20 cellular contexts compared by ENCODE assay signal in genomic region chr4:134070174-134070573, GRCh38.
DNase-seq lines count a peak whose midpoint lies in the region; ATAC-seq, FAIRE-seq and TF ChIP-seq lines count a peak whose summit lies in the region.
"Had no signal": no experiment of that assay in that cellular context is flagged by ENCODE, and none has a peak within 500 bp of the region (broad histone marks: within the 10 kb centered on the region; RNA-seq: fewer than 3 reads in every experiment).

No MANE protein-coding gene starts in this region.

- no peak overlapping the region for H3K56ac ChIP-seq in H1 (replicated peaks; ENCODE audit: insufficient read length, low read depth, low read length)

- TF ChIP-seq POLR2A in H1 (IDR thresholded peaks at IDR 0.05; ENCODE audit: control extremely low read depth in 1 of 2, low read depth in 2 of 2, low read length in 2 of 2) = no peak

- no peaks in the 10 kb centered on the region for H3K36me3 ChIP-seq in H1 (ENCODE audit: control insufficient read depth in 2 of 4, insufficient read depth in 4 of 4, low read length in 3 of 4)
- no peaks in the 10 kb centered on the region for H3K36me3 ChIP-seq in upper lobe of right lung
- no peaks in the 10 kb centered on the region for H3K36me3 ChIP-seq in CD4-positive, alpha-beta memory T cell (ENCODE audit: insufficient read depth, low read length)
- H3K36me3 ChIP-seq: BLaER1 had no signal

- no peak overlapping the region for H3K27ac Mint-ChIP-seq in stimulated activated naive CD8-positive, alpha-beta T cell treated with anti-CD3 and anti-CD28 coated beads, Interleukin-15, amount 100 ng/mL, for 72 hours
- no peak overlapping the region for H3K27ac Mint-ChIP-seq in CD4-positive, alpha-beta memory T cell
- H3K27ac Mint-ChIP-seq: CD4-positive, CD25-positive, alpha-beta regulatory T cell; CD8-positive, alpha-beta memory T cell; H9 had no signal

- ATAC-seq in left cardiac atrium = no peak
- ATAC-seq in upper lobe of right lung = peak; percentile 20
- ATAC-seq in stimulated activated naive CD8-positive, alpha-beta T cell treated with anti-CD3 and anti-CD28 coated beads, Interleukin-15, amount 100 ng/mL, for 72 hours = no peak
- ATAC-seq: GM12878, HCT116 had no signal

- no peak overlapping the region for H2BK20ac ChIP-seq in H1 (ENCODE audit: low read length)

- TF ChIP-seq CTCF in H1 (IDR thresholded peaks at IDR 0.05; ENCODE audit: control extremely low read depth in 1 of 3, insufficient read depth in 1 of 3, low read depth in 1 of 3, low read length in 3 of 3) (no peak), upper lobe of right lung (IDR thresholded peaks at IDR 0.05) (no peak)

- H2BK15ac ChIP-seq in H1 (ENCODE audit: low read length) = no peak overlapping the region

- POLR2A ChIA-PET in H1 (lab: Charles Lee; ENCODE audit: partially characterized antibody) = no interaction called here
- POLR2A ChIA-PET in CD4-positive, alpha-beta memory T cell (lab: Charles Lee; ENCODE audit: partially characterized antibody) = no interaction called here

- no peak overlapping the region for H3K9ac ChIP-seq in H1 (replicated peaks in 1 of 4; ENCODE audit: extremely low read depth in 1 of 4, low read depth in 3 of 4, low read length in 3 of 4)
- H3K9ac ChIP-seq: BLaER1, GM23248 had no signal

- no peak overlapping the region for H2BK12ac ChIP-seq in H1 (ENCODE audit: low read depth, low read length)

- H3K9me3 ChIP-seq in H1 (ENCODE audit: insufficient read depth in 2 of 2, low read depth in 1 of 2, low read length in 1 of 2) (no peaks in the 10 kb centered on the region), upper lobe of right lung (no peaks in the 10 kb centered on the region)
- H3K9me3 ChIP-seq in CD4-positive, alpha-beta memory T cell (ENCODE audit: control insufficient read depth in 1 of 2, low read length in 2 of 2) = peaks cover 0 to 7% of the 10 kb centered on the region in 2 donors
- H3K9me3 ChIP-seq: BLaER1 had no signal

- no peak overlapping the region for H4K91ac ChIP-seq in H1 (replicated peaks; ENCODE audit: insufficient read length, low read length)

- H2BK5ac ChIP-seq in H1 (ENCODE audit: low read depth, low read length) = no peak overlapping the region

- H3K27me3 Mint-ChIP-seq in stimulated activated naive CD8-positive, alpha-beta T cell treated with anti-CD3 and anti-CD28 coated beads, Interleukin-15, amount 100 ng/mL, for 72 hours = no peaks in the 10 kb centered on the region
- no peaks in the 10 kb centered on the region for H3K27me3 Mint-ChIP-seq in CD4-positive, alpha-beta memory T cell
- H3K27me3 Mint-ChIP-seq: CD4-positive, CD25-positive, alpha-beta regulatory T cell; CD8-positive, alpha-beta memory T cell had no signal

- no peaks in the 10 kb centered on the region for H3K23me2 ChIP-seq in H1 (ENCODE audit: low read depth, low read length)

- H3K4me3 ChIP-seq in H1 (ENCODE audit: extremely low read depth in 1 of 4, insufficient read depth in 2 of 4, low read depth in 3 of 4, low read length in 4 of 4) (no peak overlapping the region), upper lobe of right lung (no peak overlapping the region)
- no peak overlapping the region for H3K4me3 ChIP-seq in CD4-positive, alpha-beta memory T cell (ENCODE audit: low read length in 2 of 2)
- H3K4me3 ChIP-seq: BLaER1, GM12878, GM23248 had no signal

- no peak overlapping the region for H3K27ac ChIP-seq in H1 (ENCODE audit: low read depth, low read length)
- H3K27ac ChIP-seq in upper lobe of right lung = no peak overlapping the region
- no peak overlapping the region for H3K27ac ChIP-seq in CD4-positive, alpha-beta memory T cell (ENCODE audit: low read depth, low read length)
- H3K27ac ChIP-seq: BLaER1, C4-2B, GM23248 had no signal

- TF ChIP-seq RAD21 in H1 (IDR thresholded peaks at IDR 0.05 in 1 of 2, conservative IDR thresholded peaks at IDR 0.05 in 1 of 2; ENCODE audit: low read depth in 2 of 2, low read length in 2 of 2) = no peak

- intact Hi-C loops in cardiac septum (cut with DNase I) (no loop called here), left cardiac atrium (cut with DNase I) (no loop called here), upper lobe of right lung (cut with DNase I) (no loop called here)
- intact Hi-C loops in CD4-positive, alpha-beta memory T cell (cut with micrococcal nuclease) = no loop called here

- peak overlapping the region; percentile 68; the same call in 1 of the 2 replicates for H4K8ac ChIP-seq in H1 (ENCODE audit: extremely low read depth, insufficient read depth, low read length)

- H2BK120ac ChIP-seq in H1 (replicated peaks; ENCODE audit: low read depth, low read length) = no peak overlapping the region

- H3K4me1 ChIP-seq in H1 (replicated peaks in 1 of 4; ENCODE audit: control insufficient read depth in 3 of 4, insufficient read depth in 4 of 4, low read length in 3 of 4) = no peaks in the 10 kb centered on the region
- H3K4me1 ChIP-seq in upper lobe of right lung = no peaks in the 10 kb centered on the region
- no peaks in the 10 kb centered on the region for H3K4me1 ChIP-seq in CD4-positive, alpha-beta memory T cell (ENCODE audit: insufficient read depth, low read length)
- H3K4me1 ChIP-seq: BLaER1 had no signal

- DNase-seq in cardiac septum (ENCODE audit: low spot score) (peak; percentile 63), left cardiac atrium (no peak), H1 (ENCODE audit: low read depth in 1 of 2, low spot score in 2 of 2) (no peak), upper lobe of right lung (no peak)
- no peak for DNase-seq in stimulated activated naive CD8-positive, alpha-beta T cell treated with anti-CD3 and anti-CD28 coated beads, Interleukin-15, amount 100 ng/mL, for 72 hours
- DNase-seq in CD4-positive, alpha-beta memory T cell = no peak
- DNase-seq: CD4-positive, CD25-positive, alpha-beta regulatory T cell; CD8-positive, alpha-beta memory T cell; DMS 273 treated with DMSO at 0.1 percent for 48 hours; DMS79; EL; GDM1; GM23248; H9 had no signal

- no peak overlapping the region for H4K5ac ChIP-seq in H1 (ENCODE audit: insufficient read length, low read depth, low read length)

- peaks cover 0 to 3% of the 10 kb centered on the region in 2 donors for H3K36me3 Mint-ChIP-seq in CD4-positive, alpha-beta memory T cell
- H3K36me3 Mint-ChIP-seq: CD4-positive, CD25-positive, alpha-beta regulatory T cell; CD8-positive, alpha-beta memory T cell had no signal

- H3K18ac ChIP-seq in H1 (ENCODE audit: extremely low read depth, low read length) = no peak overlapping the region

- no peak overlapping the region; the same call in 1 of the 2 replicates for H2AFZ ChIP-seq in H1 (ENCODE audit: low read length)
- H2AFZ ChIP-seq: GM23248 had no signal

- H3K4ac ChIP-seq in H1 (replicated peaks; ENCODE audit: insufficient read length, low read depth, low read length) = no peak overlapping the region

- no peak overlapping the region for H2AK5ac ChIP-seq in H1 (ENCODE audit: low read depth, low read length)

- no peak for TF ChIP-seq EP300 in H1 (IDR thresholded peaks at IDR 0.05; ENCODE audit: borderline replicate concordance in 1 of 2, low read depth in 2 of 2, low read length in 2 of 2)

- H3K4me1 Mint-ChIP-seq in stimulated activated naive CD8-positive, alpha-beta T cell treated with anti-CD3 and anti-CD28 coated beads, Interleukin-15, amount 100 ng/mL, for 72 hours = no peaks in the 10 kb centered on the region
- no peaks in the 10 kb centered on the region for H3K4me1 Mint-ChIP-seq in CD4-positive, alpha-beta memory T cell
- H3K4me1 Mint-ChIP-seq: CD4-positive, CD25-positive, alpha-beta regulatory T cell; CD8-positive, alpha-beta memory T cell had no signal

- H3K79me1 ChIP-seq in H1 (ENCODE audit: low read depth, low read length) = no peaks in the 10 kb centered on the region

- no peak for FAIRE-seq in H1 (lab: Jason Lieb, UNC)
- FAIRE-seq: D721Med, GM12878, GM19239 had no signal

- no peak overlapping the region for H3K4me2 ChIP-seq in H1 (ENCODE audit: insufficient read depth in 1 of 2, low read depth in 2 of 2, low read length in 2 of 2)
- H3K4me2 ChIP-seq: BLaER1 had no signal

- WGBS in H1 (ENCODE audit: extremely low coverage in 1 of 2, insufficient coverage in 1 of 2, insufficient read length in 1 of 2, insufficient replicate concordance in 2 of 2, low coverage in 1 of 2, low lambda C conversion rate in 2 of 2, missing lambda C conversion rate in 1 of 2), 2 experiments = 92% methylated on average over 6 of the region's 6 CpGs; no CpG with 5 or more reads in 1 of the 2 experiments

- no peaks in the 10 kb centered on the region for H3K79me2 ChIP-seq in H1 (ENCODE audit: control insufficient read depth in 1 of 2, insufficient read depth in 2 of 2, low read length in 2 of 2)

- no peak overlapping the region for H3K23ac ChIP-seq in H1 (ENCODE audit: insufficient read length)

- H3K27me3 ChIP-seq in H1 (replicated peaks in 1 of 4; ENCODE audit: control insufficient read depth in 3 of 4, extremely low read depth in 1 of 4, insufficient read depth in 3 of 4, low read length in 3 of 4) (no peaks in the 10 kb centered on the region), upper lobe of right lung (no peaks in the 10 kb centered on the region)
- H3K27me3 ChIP-seq in CD4-positive, alpha-beta memory T cell (ENCODE audit: insufficient read depth, low read length) = no peaks in the 10 kb centered on the region
- H3K27me3 ChIP-seq: BLaER1 had no signal

- H3K9me3 Mint-ChIP-seq in stimulated activated naive CD8-positive, alpha-beta T cell treated with anti-CD3 and anti-CD28 coated beads, Interleukin-15, amount 100 ng/mL, for 72 hours = peaks cover 15 to 21% of the 10 kb centered on the region in 2 donors
- H3K9me3 Mint-ChIP-seq in CD4-positive, alpha-beta memory T cell = peaks cover 5 to 22% (median 10%) of the 10 kb centered on the region in 8 donors

- no peak overlapping the region for H3K4me3 Mint-ChIP-seq in stimulated activated naive CD8-positive, alpha-beta T cell treated with anti-CD3 and anti-CD28 coated beads, Interleukin-15, amount 100 ng/mL, for 72 hours
- H3K4me3 Mint-ChIP-seq in CD4-positive, alpha-beta memory T cell = no peak overlapping the region
- H3K4me3 Mint-ChIP-seq: CD4-positive, CD25-positive, alpha-beta regulatory T cell; CD8-positive, alpha-beta memory T cell; H9 had no signal

- H3K14ac ChIP-seq in H1 (ENCODE audit: insufficient read length) = no peak overlapping the region

- CTCF ChIA-PET in H1 (lab: Charles Lee; ENCODE audit: partially characterized antibody) = interaction anchor here (0.6 kb wide), 1 partner anchor 47 kb away, joined by 3 read pairs; no protein-coding TSS in a partner anchor
- CTCF ChIA-PET in CD4-positive, alpha-beta memory T cell (lab: Charles Lee; ENCODE audit: partially characterized antibody) = no interaction called here

- no peaks in the 10 kb centered on the region for H4K20me1 ChIP-seq in H1 (replicated peaks in 1 of 2; ENCODE audit: control insufficient read depth in 1 of 2, insufficient read depth in 2 of 2, low read length in 2 of 2)
- H4K20me1 ChIP-seq: BLaER1 had no signal

TF ChIP-seq in H1, 55 proteins besides CTCF, POLR2A, EP300 and RAD21 (continues in another document):
- TF ChIP-seq HDAC6 (IDR thresholded peaks at IDR 0.05; ENCODE audit: low read depth, low read length) = no peak
- no peak for TF ChIP-seq RBBP5 (IDR thresholded peaks at IDR 0.05; ENCODE audit: borderline replicate concordance, low read depth, low read length)
- TF ChIP-seq SIN3A (conservative IDR thresholded peaks at IDR 0.05 in 1 of 2, IDR thresholded peaks at IDR 0.05 in 1 of 2; ENCODE audit: low read depth in 1 of 2, low read length in 2 of 2) = no peak
- no peak for TF ChIP-seq YY1 (IDR thresholded peaks at IDR 0.05; ENCODE audit: low read depth, low read length)
- TF ChIP-seq GTF2F1 (IDR thresholded peaks at IDR 0.05; ENCODE audit: borderline replicate concordance, low read depth, low read length) = no peak
